29 cellular contexts compared by ENCODE assay signal in genomic region chr2:183608747-183609146, GRCh38.
"Had no signal": no experiment of that assay in that cellular context is flagged by ENCODE, and none has a peak within 500 bp of the region (broad histone marks: within the 10 kb centered on the region; RNA-seq: fewer than 3 reads in every experiment).

No MANE protein-coding gene starts in this region.

- H3K27me3 ChIP-seq: ascending aorta, breast epithelium, colonic mucosa had no signal

- H3K4me1 Mint-ChIP-seq: activated B cell treated with CpG ODN at 0.5 μM for 24 hours; activated CD4-positive, alpha-beta T cell treated with anti-CD3 and anti-CD28 coated beads for 36 hours; activated CD4-positive, alpha-beta T cell treated with anti-CD3 and anti-CD28 coated beads, Interleukin-2, amount 10 ng/mL, durations not matched to agents 24 days and 14 days; activated CD8-positive, alpha-beta memory T cell treated with anti-CD3 and anti-CD28 coated beads, Interleukin-2, amount 10 ng/mL, durations not matched to agents 7 days and 5 days; activated naive CD8-positive, alpha-beta T cell treated with anti-CD3 and anti-CD28 coated beads, Interleukin-2, amount 10 ng/mL, durations not matched to agents 7 days and 5 days had no signal

- H3K4me1 ChIP-seq: ascending aorta, breast epithelium, colonic mucosa had no signal

- H3K36me3 Mint-ChIP-seq: activated CD4-positive, alpha-beta memory T cell treated with anti-CD3 and anti-CD28 coated beads for 36 hours; activated CD8-positive, alpha-beta memory T cell treated with anti-CD3 and anti-CD28 coated beads, Interleukin-2, amount 10 ng/mL, durations not matched to agents 7 days and 5 days; activated naive CD4-positive, alpha-beta T cell treated with anti-CD3 and anti-CD28 coated beads, Interleukin-2, amount 50 U/mL, for 72 hours; activated naive CD8-positive, alpha-beta T cell treated with anti-CD3 and anti-CD28 coated beads, Interleukin-2, amount 10 ng/mL, durations not matched to agents 7 days and 5 days; brain had no signal

- H3K9me3 Mint-ChIP-seq: activated B cell treated with CpG ODN at 0.5 μM for 24 hours; activated CD4-positive, alpha-beta T cell treated with anti-CD3 and anti-CD28 coated beads, Interleukin-2, amount 10 ng/mL, durations not matched to agents 24 days and 14 days; activated naive CD4-positive, alpha-beta T cell treated with anti-CD3 and anti-CD28 coated beads for 36 hours; activated T-helper 1 cell treated with anti-CD3 and anti-CD28 coated beads, Interleukin-12 subunit alpha, Interleukin-12 subunit beta, Interleukin-2, Interleukin-4 antibody, amounts not matched to agents 30 ng/mL and 10 ng/mL and 1 ng/mL, durations not matched to agents 14 hours and 24 hours and 36 hours; activated T-helper 2 cell treated with anti-CD3 and anti-CD28 coated beads, Interferon-gamma antibody, Interleukin-2, Interleukin-4, amounts not matched to agents 10 μg/mL and 5 μg/mL and 100 μg/mL, durations not matched to agents 14 hours and 24 hours and 36 hours; brain had no signal

- DNase-seq: activated B cell treated with CpG ODN at 0.5 μM for 24 hours; activated CD4-positive, alpha-beta memory T cell treated with anti-CD3 and anti-CD28 coated beads for 36 hours; activated CD4-positive, alpha-beta T cell treated with anti-CD3 and anti-CD28 coated beads for 36 hours; activated CD4-positive, alpha-beta T cell treated with anti-CD3 and anti-CD28 coated beads, Interleukin-2, amount 10 ng/mL, durations not matched to agents 24 days and 14 days; activated CD4-positive, CD25-positive, alpha-beta regulatory T cell treated with anti-CD3 and anti-CD28 coated beads, Interleukin-2, amount 50 U/mL, for 72 hours; activated CD8-positive, alpha-beta memory T cell treated with anti-CD3 and anti-CD28 coated beads, Interleukin-2, amount 10 ng/mL, durations not matched to agents 7 days and 5 days; activated CD8-positive, alpha-beta memory T cell treated with anti-CD3 and anti-CD28 coated beads, Interleukin-2, amount 50 U/mL, for 4 hours; activated CD8-positive, alpha-beta T cell treated with anti-CD3 and anti-CD28 coated beads, Interleukin-2, amount 10 ng/mL, durations not matched to agents 7 days and 5 days; activated effector memory CD4-positive, alpha-beta T cell treated with anti-CD3 and anti-CD28 coated beads, Interleukin-2, amount 50 U/mL, for 16 hours; activated naive CD4-positive, alpha-beta T cell treated with anti-CD3 and anti-CD28 coated beads for 36 hours; activated naive CD8-positive, alpha-beta T cell treated with anti-CD3 and anti-CD28 coated beads, Interleukin-2, amount 10 ng/mL, durations not matched to agents 7 days and 5 days; activated T-cell treated with anti-CD3 and anti-CD28 coated beads, Interleukin-2, amount 50 U/mL, for 1 hour; activated T-cell treated with anti-CD3 and anti-CD28 coated beads, Interleukin-2, amount 50 U/mL, for 48 hours; central memory CD4-positive, alpha-beta T cell; cerebellar nuclear complex; colonic mucosa; effector CD8-positive, alpha-beta T cell; foreskin fibroblast; head of caudate nucleus; T-helper 2 cell had no signal

- H3K27me3 Mint-ChIP-seq: activated B cell treated with CpG ODN at 0.5 μM for 24 hours; activated CD4-positive, alpha-beta memory T cell treated with anti-CD3 and anti-CD28 coated beads for 36 hours; activated CD4-positive, alpha-beta T cell treated with anti-CD3 and anti-CD28 coated beads for 36 hours; activated CD4-positive, alpha-beta T cell treated with anti-CD3 and anti-CD28 coated beads, Interleukin-2, amount 10 ng/mL, durations not matched to agents 24 days and 14 days; activated CD8-positive, alpha-beta memory T cell treated with anti-CD3 and anti-CD28 coated beads, Interleukin-2, amount 10 ng/mL, durations not matched to agents 7 days and 5 days; activated naive CD8-positive, alpha-beta T cell treated with anti-CD3 and anti-CD28 coated beads, Interleukin-2, amount 10 ng/mL, durations not matched to agents 7 days and 5 days; brain had no signal

- H3K36me3 ChIP-seq: ascending aorta, breast epithelium, cardiac muscle cell, colonic mucosa had no signal

- H3K27ac Mint-ChIP-seq: activated B cell treated with CpG ODN at 0.5 μM for 24 hours; activated CD4-positive, alpha-beta memory T cell treated with anti-CD3 and anti-CD28 coated beads for 36 hours; activated CD4-positive, alpha-beta T cell treated with anti-CD3 and anti-CD28 coated beads for 36 hours; activated CD4-positive, alpha-beta T cell treated with anti-CD3 and anti-CD28 coated beads, Interleukin-2, amount 10 ng/mL, durations not matched to agents 24 days and 14 days; activated CD8-positive, alpha-beta memory T cell treated with anti-CD3 and anti-CD28 coated beads, Interleukin-2, amount 10 ng/mL, durations not matched to agents 7 days and 5 days; activated CD8-positive, alpha-beta T cell treated with anti-CD3 and anti-CD28 coated beads, Interleukin-2, amount 10 ng/mL, durations not matched to agents 7 days and 5 days; activated naive CD4-positive, alpha-beta T cell treated with anti-CD3 and anti-CD28 coated beads for 36 hours; activated naive CD4-positive, alpha-beta T cell treated with anti-CD3 and anti-CD28 coated beads, Interleukin-2, amount 50 U/mL, for 72 hours; activated naive CD8-positive, alpha-beta T cell treated with anti-CD3 and anti-CD28 coated beads, Interleukin-2, amount 10 ng/mL, durations not matched to agents 7 days and 5 days; activated T-helper 1 cell treated with anti-CD3 and anti-CD28 coated beads, Interleukin-12 subunit alpha, Interleukin-12 subunit beta, Interleukin-2, Interleukin-4 antibody, amounts not matched to agents 30 ng/mL and 10 ng/mL and 1 ng/mL, durations not matched to agents 14 hours and 24 hours and 36 hours; activated T-helper 2 cell treated with anti-CD3 and anti-CD28 coated beads, Interferon-gamma antibody, Interleukin-2, Interleukin-4, amounts not matched to agents 10 μg/mL and 5 μg/mL and 100 μg/mL, durations not matched to agents 14 hours and 24 hours and 36 hours; brain had no signal

- H3K4me3 Mint-ChIP-seq: activated B cell treated with CpG ODN at 0.5 μM for 24 hours; activated CD4-positive, alpha-beta memory T cell treated with anti-CD3 and anti-CD28 coated beads for 36 hours; activated CD4-positive, alpha-beta T cell treated with anti-CD3 and anti-CD28 coated beads for 36 hours; activated CD4-positive, alpha-beta T cell treated with anti-CD3 and anti-CD28 coated beads, Interleukin-2, amount 10 ng/mL, durations not matched to agents 24 days and 14 days; activated CD8-positive, alpha-beta memory T cell treated with anti-CD3 and anti-CD28 coated beads, Interleukin-2, amount 10 ng/mL, durations not matched to agents 7 days and 5 days; activated CD8-positive, alpha-beta T cell treated with anti-CD3 and anti-CD28 coated beads, Interleukin-2, amount 10 ng/mL, durations not matched to agents 7 days and 5 days; activated naive CD4-positive, alpha-beta T cell treated with anti-CD3 and anti-CD28 coated beads for 36 hours; activated naive CD8-positive, alpha-beta T cell treated with anti-CD3 and anti-CD28 coated beads, Interleukin-2, amount 10 ng/mL, durations not matched to agents 7 days and 5 days; activated T-helper 1 cell treated with anti-CD3 and anti-CD28 coated beads, Interleukin-12 subunit alpha, Interleukin-12 subunit beta, Interleukin-2, Interleukin-4 antibody, amounts not matched to agents 30 ng/mL and 10 ng/mL and 1 ng/mL, durations not matched to agents 14 hours and 24 hours and 36 hours; brain had no signal

- H3K9me3 ChIP-seq: ascending aorta, breast epithelium, colonic mucosa had no signal

- H3K27ac ChIP-seq: ascending aorta, breast epithelium, cardiac muscle cell, colonic mucosa, VCaP had no signal

- H3K4me3 ChIP-seq: ascending aorta, breast epithelium, cardiac muscle cell, colonic mucosa had no signal

- ATAC-seq: activated CD4-positive, alpha-beta T cell treated with anti-CD3 and anti-CD28 coated beads for 36 hours; activated CD8-positive, alpha-beta memory T cell treated with anti-CD3 and anti-CD28 coated beads, Interleukin-2, amount 10 ng/mL, durations not matched to agents 7 days and 5 days; activated CD8-positive, alpha-beta T cell treated with anti-CD3 and anti-CD28 coated beads, Interleukin-2, amount 10 ng/mL, durations not matched to agents 7 days and 5 days; activated naive CD4-positive, alpha-beta T cell treated with anti-CD3 and anti-CD28 coated beads, Interleukin-2, amount 50 U/mL, for 72 hours; esophagus mucosa had no signal
